Comparison of ENCODE assay signal across 26 cellular contexts in the genomic region with DNA sequence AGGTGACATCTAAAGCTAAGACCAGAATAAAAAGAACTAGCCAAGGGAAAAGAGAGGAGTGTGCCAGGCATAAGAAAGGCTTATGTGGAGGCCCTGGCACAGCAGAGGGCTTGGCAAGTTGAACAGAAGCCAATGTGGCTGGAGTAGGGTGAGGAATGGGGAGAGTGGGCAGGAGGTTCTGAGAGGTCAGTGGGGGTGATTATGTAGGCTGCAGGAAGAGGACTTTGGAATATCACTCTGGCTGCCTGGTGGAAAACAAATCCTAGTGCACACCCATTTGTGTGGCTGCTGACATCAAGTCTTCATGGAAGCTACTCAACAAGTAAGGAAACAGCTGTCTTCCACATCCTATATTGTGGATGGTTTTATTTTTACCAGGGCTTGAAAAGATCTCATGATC. TPM values are rescaled to one million over a fixed set of nuclear protein-coding genes. Genes with fewer than 3 reads are reported as not detected.
DNase-seq lines count a peak whose midpoint lies in the region; ATAC-seq and TF ChIP-seq lines count a peak whose summit lies in the region.
"Had no signal": no experiment of that assay in that cellular context is flagged by ENCODE, and none has a peak within 500 bp of the region (broad histone marks: within the 10 kb centered on the region; RNA-seq: fewer than 3 reads in every experiment).

No MANE protein-coding gene starts in this region.

- CTCF ChIA-PET in Caco-2 (lab: Charles Lee) (no interaction called here), PC-9 (lab: Charles Lee) (no interaction called here)
- CTCF ChIA-PET in CD8-positive, alpha-beta memory T cell (lab: Charles Lee) = interaction anchor here (1.0 to 4.0 kb wide), 3 partner anchors 16 to 62 kb away, joined by 3 to 48 read pairs (median 3); a partner anchor contains a TSS
- CTCF ChIA-PET in CD8-positive, alpha-beta T cell (lab: Charles Lee) = interaction anchor here (0.9 to 4.3 kb wide), 2 partner anchors 53 to 125 kb away, joined by 3 to 36 read pairs; a partner anchor contains a TSS

- H3K27ac ChIP-seq in colonic mucosa (peak overlapping the region; percentile 25), PC-9 (no peak overlapping the region)
- H3K27ac ChIP-seq in CD8-positive, alpha-beta memory T cell (ENCODE audit: low read depth, low read length) = no peak overlapping the region
- H3K27ac ChIP-seq in CD8-positive, alpha-beta T cell (ENCODE audit: low read depth, low read length) = no peak overlapping the region
- H3K27ac ChIP-seq: adrenal gland, SK-N-MC had no signal

- POLR2A ChIA-PET in Caco-2 (lab: Charles Lee) = interaction anchor here (0.6 kb wide), 1 partner anchor 224 kb away, joined by 3 read pairs; no protein-coding TSS in a partner anchor
- POLR2A ChIA-PET in PC-9 (lab: Charles Lee; ENCODE audit: unreplicated experiment) = no interaction called here
- POLR2A ChIA-PET in CD8-positive, alpha-beta memory T cell (lab: Charles Lee) = no interaction called here
- POLR2A ChIA-PET in CD8-positive, alpha-beta T cell (lab: Charles Lee) = no interaction called here

- H3K36me3 ChIP-seq in Caco-2 (ENCODE audit: control insufficient read depth, insufficient read depth, low read length) = peaks cover 8% of the 10 kb centered on the region; the same call in 1 of the 2 replicates
- H3K36me3 ChIP-seq in Loucy (ENCODE audit: insufficient read depth, low read length) = peaks cover 33% of the 10 kb centered on the region; the same call in 1 of the 2 replicates
- no peaks in the 10 kb centered on the region for H3K36me3 ChIP-seq in colonic mucosa
- H3K36me3 ChIP-seq in PC-9 (ENCODE audit: low read depth) = 0 out of 2 replicates have a peak, but pooled peaks cover 15% of the 10 kb centered on the region
- peaks cover 4% of the 10 kb centered on the region for H3K36me3 ChIP-seq in CD8-positive, alpha-beta memory T cell (ENCODE audit: insufficient read depth, low read length)
- H3K36me3 ChIP-seq in CD8-positive, alpha-beta T cell (ENCODE audit: insufficient read depth, low read length) = peaks cover 16% of the 10 kb centered on the region

- H3K4me2 ChIP-seq in Loucy (ENCODE audit: low read depth, low read length, poor library complexity, severe bottlenecking) (peak overlapping the region; percentile 79), PC-9 (no peak overlapping the region)

- no peak overlapping the region for H3K4me3 Mint-ChIP-seq in Caco-2 (ENCODE audit: unreplicated experiment)
- peak overlapping the region in 2 of 7 donors; percentile 19 to 65 for H3K4me3 Mint-ChIP-seq in CD8-positive, alpha-beta memory T cell
- no peak overlapping the region for H3K4me3 Mint-ChIP-seq in CD8-positive, alpha-beta T cell
- H3K4me3 Mint-ChIP-seq: activated CD4-positive, alpha-beta T cell treated with anti-CD3 and anti-CD28 coated beads, Interleukin-2, amount 10 ng/mL, durations not matched to agents 7 days and 5 days; stimulated activated memory B cell treated with anti-CD40 and anti-IgM and Interleukin-4, amounts not matched to agents 10 μg/mL and 1 μg/mL and 100 μg/mL, for 72 hours; T-helper 17 cell had no signal

- no peak overlapping the region for H2AFZ ChIP-seq in Loucy (ENCODE audit: low read length)
- no peak overlapping the region for H2AFZ ChIP-seq in PC-9

- intact Hi-C loops in Caco-2 (cut with micrococcal nuclease; ENCODE audit: unreplicated experiment) (no loop called here), colonic mucosa (cut with DNase I) (loop anchor here (10.0 kb wide), 2 partner anchors 132 to 272 kb away; no protein-coding TSS in a partner anchor), PC-9 (cut with micrococcal nuclease; ENCODE audit: unreplicated experiment) (no loop called here)
- intact Hi-C loops in CD8-positive, alpha-beta T cell (cut with DNase I, micrococcal nuclease) = loop anchor here in 1 of 2 experiments (5.0 to 10.0 kb wide), 2 partner anchors 255 to 632 kb away; a partner anchor contains a TSS

- peaks cover 89% of the 10 kb centered on the region for H3K36me3 Mint-ChIP-seq in Caco-2 (ENCODE audit: insufficient read depth, unreplicated experiment)
- H3K36me3 Mint-ChIP-seq in CD8-positive, alpha-beta memory T cell = peaks cover 5 to 52% (median 9%) of the 10 kb centered on the region in 3 donors
- H3K36me3 Mint-ChIP-seq in CD8-positive, alpha-beta T cell = peaks cover 43% of the 10 kb centered on the region

- H3K79me2 ChIP-seq in Loucy (ENCODE audit: insufficient read depth, low read length) = peaks cover 40% of the 10 kb centered on the region
- H3K79me2 ChIP-seq in PC-9 (ENCODE audit: low read depth) = peaks cover 18% of the 10 kb centered on the region

- H3K27ac Mint-ChIP-seq in Caco-2 (ENCODE audit: unreplicated experiment) = peak overlapping the region; percentile 85
- H3K27ac Mint-ChIP-seq in CD8-positive, alpha-beta memory T cell = peak overlapping the region in 3 of 8 donors; percentile 39 to 78 (median 44)
- no peak overlapping the region for H3K27ac Mint-ChIP-seq in CD8-positive, alpha-beta T cell
- H3K27ac Mint-ChIP-seq: activated CD4-positive, alpha-beta T cell treated with anti-CD3 and anti-CD28 coated beads, Interleukin-2, amount 10 ng/mL, durations not matched to agents 7 days and 5 days; stimulated activated memory B cell treated with anti-CD40 and anti-IgM and Interleukin-4, amounts not matched to agents 10 μg/mL and 1 μg/mL and 100 μg/mL, for 72 hours; T-helper 17 cell had no signal

- H4K20me1 ChIP-seq in Loucy (ENCODE audit: insufficient read depth, low read length, poor library complexity, severe bottlenecking) (peaks cover 9% of the 10 kb centered on the region), PC-9 (ENCODE audit: insufficient read depth) (no peaks in the 10 kb centered on the region)

- no TSS peak for BruUV-seq in Caco-2 (replicated peaks; lab: Mats Ljungman, UMichigan)
- no TSS peak for BruUV-seq in PC-9 (replicated peaks; lab: Mats Ljungman, UMichigan)

- H3K27me3 ChIP-seq in Caco-2 (replicated peaks; ENCODE audit: control insufficient read depth, insufficient read depth, low read length) (no peaks in the 10 kb centered on the region), Loucy (ENCODE audit: insufficient read depth, low read length, poor library complexity, severe bottlenecking) (no peaks in the 10 kb centered on the region), colonic mucosa (no peaks in the 10 kb centered on the region), PC-9 (ENCODE audit: insufficient read depth, low read depth) (no peaks in the 10 kb centered on the region)
- H3K27me3 ChIP-seq in CD8-positive, alpha-beta memory T cell (ENCODE audit: insufficient read depth, low read length, poor library complexity, severe bottlenecking) = no peaks in the 10 kb centered on the region
- H3K27me3 ChIP-seq in CD8-positive, alpha-beta T cell (ENCODE audit: insufficient read depth, low read length) = no peaks in the 10 kb centered on the region
- H3K27me3 ChIP-seq: adrenal gland had no signal

- no peaks in the 10 kb centered on the region for H3K27me3 Mint-ChIP-seq in Caco-2 (ENCODE audit: insufficient read depth, unreplicated experiment)
- peaks cover 0 to 1% of the 10 kb centered on the region in 2 donors for H3K27me3 Mint-ChIP-seq in CD8-positive, alpha-beta memory T cell
- H3K27me3 Mint-ChIP-seq in CD8-positive, alpha-beta T cell (ENCODE audit: low read depth) = peaks cover 4% of the 10 kb centered on the region
- H3K27me3 Mint-ChIP-seq: activated CD4-positive, alpha-beta T cell treated with anti-CD3 and anti-CD28 coated beads, Interleukin-2, amount 10 ng/mL, durations not matched to agents 7 days and 5 days; stimulated activated memory B cell treated with anti-CD40 and anti-IgM and Interleukin-4, amounts not matched to agents 10 μg/mL and 1 μg/mL and 100 μg/mL, for 72 hours; T-helper 17 cell had no signal

- TF ChIP-seq CTCF in Caco-2 (IDR thresholded peaks at IDR 0.05; ENCODE audit: insufficient read depth in 1 of 2, low read depth in 1 of 2, low read length in 1 of 2, severe bottlenecking in 1 of 2, unreplicated experiment in 1 of 2) (no peak), Loucy (conservative IDR thresholded peaks at IDR 0.05; ENCODE audit: low read length) (no peak), colonic mucosa (IDR thresholded peaks at IDR 0.05) (no peak), PC-9 (conservative IDR thresholded peaks at IDR 0.05) (no peak)
- TF ChIP-seq CTCF in CD8-positive, alpha-beta T cell (IDR thresholded peaks at IDR 0.05) = no peak

- H3F3A ChIP-seq in Loucy (ENCODE audit: low read depth) = no peaks in the 10 kb centered on the region
- peaks cover 40% of the 10 kb centered on the region for H3F3A ChIP-seq in PC-9 (ENCODE audit: insufficient read depth, low read depth)

- no peak for ATAC-seq in CD8-positive, alpha-beta T cell
- ATAC-seq: sciatic nerve; stimulated activated memory B cell treated with anti-CD40 and anti-IgM and Interleukin-4, amounts not matched to agents 10 μg/mL and 1 μg/mL and 100 μg/mL, for 72 hours; T-helper 17 cell had no signal

- H3K9ac ChIP-seq in Loucy (ENCODE audit: low read depth, low read length, poor library complexity, severe bottlenecking) (no peak overlapping the region), colonic mucosa (ENCODE audit: low read depth in 2 of 2, low read length in 2 of 2) (no peak overlapping the region)

- H3K9me2 ChIP-seq in Loucy (replicated peaks; ENCODE audit: low read depth, low read length) (no peaks in the 10 kb centered on the region), PC-9 (ENCODE audit: insufficient read depth) (no peaks in the 10 kb centered on the region)

- H3K4me1 ChIP-seq in Caco-2 = peaks cover 19% of the 10 kb centered on the region
- H3K4me1 ChIP-seq in Loucy (ENCODE audit: insufficient read depth, low read length, poor library complexity, severe bottlenecking) = peaks cover 50% of the 10 kb centered on the region
- H3K4me1 ChIP-seq in colonic mucosa = no peaks in the 10 kb centered on the region
- H3K4me1 ChIP-seq in PC-9 (replicated peaks; ENCODE audit: insufficient read depth) = peaks cover 17% of the 10 kb centered on the region
- peaks cover 17% of the 10 kb centered on the region for H3K4me1 ChIP-seq in CD8-positive, alpha-beta memory T cell (ENCODE audit: insufficient read depth, low read length)
- H3K4me1 ChIP-seq in CD8-positive, alpha-beta T cell (ENCODE audit: insufficient read depth, low read length) = peaks cover 18% of the 10 kb centered on the region

- no peaks in the 10 kb centered on the region for H3K9me3 Mint-ChIP-seq in Caco-2 (ENCODE audit: unreplicated experiment)
- peaks cover 0 to 4% (median 0%) of the 10 kb centered on the region in 5 donors for H3K9me3 Mint-ChIP-seq in CD8-positive, alpha-beta memory T cell
- H3K9me3 Mint-ChIP-seq in CD8-positive, alpha-beta T cell = no peaks in the 10 kb centered on the region
- H3K9me3 Mint-ChIP-seq: brain had no signal

- H3K4me3 ChIP-seq in Caco-2 (ENCODE audit: low read depth, low read length) = no peak overlapping the region
- H3K4me3 ChIP-seq in Loucy (ENCODE audit: low read length, poor library complexity, severe bottlenecking) = no peak overlapping the region
- no peak overlapping the region for H3K4me3 ChIP-seq in colonic mucosa
- H3K4me3 ChIP-seq in PC-9 = no peak overlapping the region
- no peak overlapping the region for H3K4me3 ChIP-seq in CD8-positive, alpha-beta memory T cell (ENCODE audit: low read length)
- H3K4me3 ChIP-seq in CD8-positive, alpha-beta T cell (ENCODE audit: low read depth, low read length) = no peak overlapping the region
- H3K4me3 ChIP-seq: adrenal gland, lung, SK-N-MC had no signal

- no peaks in the 10 kb centered on the region for H3K9me3 ChIP-seq in Caco-2
- H3K9me3 ChIP-seq in Loucy (ENCODE audit: insufficient read depth, low read depth, low read length) = no peaks in the 10 kb centered on the region
- no peaks in the 10 kb centered on the region for H3K9me3 ChIP-seq in colonic mucosa
- no peaks in the 10 kb centered on the region for H3K9me3 ChIP-seq in PC-9 (ENCODE audit: insufficient read depth, low read depth)
- no peaks in the 10 kb centered on the region for H3K9me3 ChIP-seq in CD8-positive, alpha-beta memory T cell (ENCODE audit: low read length)
- H3K9me3 ChIP-seq in CD8-positive, alpha-beta T cell (ENCODE audit: low read length) = no peaks in the 10 kb centered on the region
- H3K9me3 ChIP-seq: adrenal gland had no signal

- peaks cover 26% of the 10 kb centered on the region for H3K4me1 Mint-ChIP-seq in Caco-2 (ENCODE audit: low read depth, unreplicated experiment)
- peaks cover 21 to 28% (median 27%) of the 10 kb centered on the region in 3 donors for H3K4me1 Mint-ChIP-seq in CD8-positive, alpha-beta memory T cell
- peaks cover 18% of the 10 kb centered on the region for H3K4me1 Mint-ChIP-seq in CD8-positive, alpha-beta T cell (ENCODE audit: low read depth)

- DNase-seq in Caco-2 = no peak
- DNase-seq in colonic mucosa = no peak
- DNase-seq in mucosa of gallbladder (ENCODE audit: low spot score) = peak; percentile 27
- DNase-seq in PC-9 = no peak
- no peak for DNase-seq in CD8-positive, alpha-beta memory T cell
- DNase-seq in CD8-positive, alpha-beta T cell = no peak
- DNase-seq in RKO (ENCODE audit: low spot score) = no peak
- DNase-seq: activated CD4-positive, alpha-beta T cell treated with anti-CD3 and anti-CD28 coated beads, Interleukin-2, amount 10 ng/mL, durations not matched to agents 7 days and 5 days; adrenal gland; C1 segment of cervical spinal cord; MV-4-11; NCI-H146; posterior cingulate gyrus; stimulated activated CD4-positive, alpha-beta T cell treated with anti-CD3 and anti-CD28 coated beads, Interleukin-4, amount 100 ng/mL, for 24 hours; T-helper 17 cell had no signal

RNA-seq across cellular contexts. Expression of a gene that starts 3.5 kb away (rescaled TPM):
- total RNA-seq in Caco-2 (2022) = 61.6 and 66.0 TPM in 2 replicates
- total RNA-seq in colonic mucosa = 10 to 100 TPM; 51.6 to 91.3 TPM
- total RNA-seq in mucosa of gallbladder = 34.7 TPM
- total RNA-seq in PC-9 (2021) = 64.7 and 82.0 TPM in 2 replicates
- total RNA-seq in CD8-positive, alpha-beta memory T cell = 10 to 100 TPM; 83.5 to 84.5 TPM
- 75.0 TPM for polyA plus RNA-seq in CD8-positive, alpha-beta memory T cell
- total RNA-seq in CD8-positive, alpha-beta T cell = 10 to 100 TPM; 26.5 to 27.8 TPM

RNA-seq across cellular contexts. Expression of a gene that starts 38.3 kb away (rescaled TPM):
- not detected in 2 replicates for total RNA-seq in Caco-2 (2022)
- total RNA-seq in colonic mucosa = under 1 TPM in 1 of 2 donors, not detected in 1; 0.48 TPM
- not detected for total RNA-seq in mucosa of gallbladder
- not detected in 2 replicates for total RNA-seq in PC-9 (2021)
- not detected for total RNA-seq in CD8-positive, alpha-beta memory T cell
- polyA plus RNA-seq in CD8-positive, alpha-beta memory T cell = not detected
- not detected for total RNA-seq in CD8-positive, alpha-beta T cell
- total RNA-seq: activated CD4-positive, alpha-beta T cell treated with anti-CD3 and anti-CD28 coated beads, Interleukin-2, amount 10 ng/mL, durations not matched to agents 7 days and 5 days; adrenal gland; cerebellum; epithelial cell of proximal tubule; kidney; lung; NCI-H460; sciatic nerve; T-helper 17 cell; temporal lobe had no signal
- polyA plus RNA-seq: adrenal gland, lung had no signal

RNA-seq across cellular contexts. Expression of a gene that starts 51.9 kb away (rescaled TPM):
- total RNA-seq in Caco-2 (2022) = 178 and 181 TPM in 2 replicates
- total RNA-seq in colonic mucosa = 10 to 100 TPM; 45.2 to 70.9 TPM
- total RNA-seq in mucosa of gallbladder = 82.7 TPM
- 45.2 and 50.1 TPM in 2 replicates for total RNA-seq in PC-9 (2021)
- total RNA-seq in CD8-positive, alpha-beta memory T cell = 1 to 10 TPM; 5.5 to 6.7 TPM
- 6.8 TPM for polyA plus RNA-seq in CD8-positive, alpha-beta memory T cell
- total RNA-seq in CD8-positive, alpha-beta T cell = 1 to 10 TPM; 2.8 to 3.9 TPM

RNA-seq across cellular contexts. Expression of a gene that starts 59.2 kb away (rescaled TPM):
- total RNA-seq in Caco-2 (2022) (not detected in 2 replicates), colonic mucosa (under 1 TPM in 1 of 2 donors, not detected in 1; 0.67 TPM), mucosa of gallbladder (39.4 TPM), PC-9 (2021) (1.4 and 2.0 TPM in 2 replicates)
- total RNA-seq in CD8-positive, alpha-beta memory T cell = not detected
- not detected for polyA plus RNA-seq in CD8-positive, alpha-beta memory T cell
- not detected for total RNA-seq in CD8-positive, alpha-beta T cell
- total RNA-seq: activated CD4-positive, alpha-beta T cell treated with anti-CD3 and anti-CD28 coated beads, Interleukin-2, amount 10 ng/mL, durations not matched to agents 7 days and 5 days; cerebellum; NCI-H460; temporal lobe had no signal
- polyA plus RNA-seq: adrenal gland had no signal

Comparison
In these comparisons a context has a peak if more than half of its experiments do, and no peak if none do; other contexts are left out.
1. CTCF ChIA-PET loops: an anchor here in CD8-positive, alpha-beta memory T cell (1.0 to 4.0 kb wide) and CD8-positive, alpha-beta T cell (0.9 to 4.3 kb wide); none called in Caco-2 and PC-9.